In the genomic region with DNA sequence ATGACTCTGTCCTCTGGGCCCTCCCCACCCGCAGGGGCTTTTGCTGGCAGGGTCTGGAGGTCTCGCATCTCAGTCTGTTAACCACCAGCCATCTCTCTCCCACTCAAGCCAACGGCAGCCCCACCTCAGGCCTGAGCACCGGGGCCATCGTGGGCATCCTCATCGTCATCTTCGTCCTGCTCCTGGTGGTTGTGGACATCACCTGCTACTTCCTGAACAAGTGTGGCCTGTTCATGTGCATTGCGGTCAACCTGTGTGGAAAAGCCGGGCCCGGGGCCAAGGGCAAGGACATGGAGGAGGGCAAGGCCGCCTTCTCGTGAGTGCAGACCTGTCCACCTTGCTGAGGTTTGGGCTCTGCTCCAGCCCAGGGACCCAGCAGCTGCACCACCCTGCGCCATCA, we compare ENCODE assay signal across 25 cellular contexts.
"Had no signal": no experiment of that assay in that cellular context is flagged by ENCODE, and none has a peak within 500 bp of the region (broad histone marks: within the 10 kb centered on the region; RNA-seq: fewer than 3 reads in every experiment).

No MANE protein-coding gene starts in this region.

- H3K27me3 Mint-ChIP-seq: natural killer cell treated with Interleukin-12 subunit alpha and Interleukin-12 subunit beta and Interleukin-15 and Interleukin-18, amount 100 ng/mL, for 72 hours; stimulated activated naive CD8-positive, alpha-beta T cell treated with anti-CD3 and anti-CD28 coated beads, Interleukin-15, Interleukin-2, amounts not matched to agents 100 ng/mL and 50 ng/mL, for 24 hours; type B pancreatic cell had no signal

- H3K4me3 Mint-ChIP-seq: immature natural killer cell; naive thymus-derived CD4-positive, alpha-beta T cell; natural killer cell treated with Interleukin-12 subunit alpha and Interleukin-12 subunit beta and Interleukin-15 and Interleukin-18, amount 100 ng/mL, for 72 hours; stimulated activated naive CD8-positive, alpha-beta T cell treated with anti-CD3 and anti-CD28 coated beads, Interleukin-15, Interleukin-2, amounts not matched to agents 100 ng/mL and 50 ng/mL, for 24 hours; type B pancreatic cell had no signal

- H3K4me1 ChIP-seq: left lung, vagina had no signal

- H3K27ac ChIP-seq: left lung, ovary, right atrium auricular region, skin epidermis, tibial nerve, vagina had no signal

- H3K9me3 Mint-ChIP-seq: immature natural killer cell; naive thymus-derived CD4-positive, alpha-beta T cell; natural killer cell treated with Interleukin-12 subunit alpha and Interleukin-12 subunit beta and Interleukin-15 and Interleukin-18, amount 100 ng/mL, for 72 hours; stimulated activated naive CD8-positive, alpha-beta T cell treated with anti-CD3 and anti-CD28 coated beads, Interleukin-15, Interleukin-2, amounts not matched to agents 100 ng/mL and 50 ng/mL, for 24 hours; type B pancreatic cell had no signal

- H3K4me3 ChIP-seq: left lung, lung, mucosa of descending colon, ovary, right atrium auricular region, skin epidermis, tibial nerve, vagina had no signal

- H3K36me3 Mint-ChIP-seq: naive thymus-derived CD4-positive, alpha-beta T cell; natural killer cell treated with Interleukin-12 subunit alpha and Interleukin-12 subunit beta and Interleukin-15 and Interleukin-18, amount 100 ng/mL, for 72 hours had no signal

- H3K27me3 ChIP-seq: ovary, right atrium auricular region, tibial nerve, vagina had no signal

- H3K36me3 ChIP-seq: left lung, ovary, right atrium auricular region, vagina had no signal

- H3K27ac Mint-ChIP-seq: naive thymus-derived CD4-positive, alpha-beta T cell; natural killer cell treated with Interleukin-12 subunit alpha and Interleukin-12 subunit beta and Interleukin-15 and Interleukin-18, amount 100 ng/mL, for 72 hours; progenitor cell of endocrine pancreas; stimulated activated naive CD8-positive, alpha-beta T cell treated with anti-CD3 and anti-CD28 coated beads, Interleukin-15, Interleukin-2, amounts not matched to agents 100 ng/mL and 50 ng/mL, for 24 hours; type B pancreatic cell had no signal

- DNase-seq: hypothalamus; immature natural killer cell; kidney; left colon; mesendoderm; midbrain; mucosa of descending colon; naive thymus-derived CD4-positive, alpha-beta T cell; ovary; stimulated activated CD4-positive, alpha-beta T cell treated with anti-CD3 and anti-CD28 coated beads, Interleukin-12 subunit alpha, Interleukin-12 subunit beta, amount 100 ng/mL, for 4 hours; stimulated activated CD4-positive, alpha-beta T cell treated with anti-CD3 and anti-CD28 coated beads, Interleukin-15, amount 100 ng/mL, for 24 hours; stimulated activated CD4-positive, alpha-beta T cell treated with anti-CD3 and anti-CD28 coated beads, Interleukin-2, amount 100 ng/mL, for 24 hours; stimulated activated CD4-positive, alpha-beta T cell treated with anti-CD3 and anti-CD28 coated beads, Interleukin-4, amount 100 ng/mL, for 1 hour; stimulated activated naive CD4-positive, alpha-beta T cell; substantia nigra had no signal

- H3K9me3 ChIP-seq: left lung, mucosa of descending colon, ovary, right atrium auricular region, tibial nerve, vagina had no signal

- H3K4me1 Mint-ChIP-seq: immature natural killer cell had no signal
